ENCODE assay signal across 1 cellular context in the genomic region with DNA sequence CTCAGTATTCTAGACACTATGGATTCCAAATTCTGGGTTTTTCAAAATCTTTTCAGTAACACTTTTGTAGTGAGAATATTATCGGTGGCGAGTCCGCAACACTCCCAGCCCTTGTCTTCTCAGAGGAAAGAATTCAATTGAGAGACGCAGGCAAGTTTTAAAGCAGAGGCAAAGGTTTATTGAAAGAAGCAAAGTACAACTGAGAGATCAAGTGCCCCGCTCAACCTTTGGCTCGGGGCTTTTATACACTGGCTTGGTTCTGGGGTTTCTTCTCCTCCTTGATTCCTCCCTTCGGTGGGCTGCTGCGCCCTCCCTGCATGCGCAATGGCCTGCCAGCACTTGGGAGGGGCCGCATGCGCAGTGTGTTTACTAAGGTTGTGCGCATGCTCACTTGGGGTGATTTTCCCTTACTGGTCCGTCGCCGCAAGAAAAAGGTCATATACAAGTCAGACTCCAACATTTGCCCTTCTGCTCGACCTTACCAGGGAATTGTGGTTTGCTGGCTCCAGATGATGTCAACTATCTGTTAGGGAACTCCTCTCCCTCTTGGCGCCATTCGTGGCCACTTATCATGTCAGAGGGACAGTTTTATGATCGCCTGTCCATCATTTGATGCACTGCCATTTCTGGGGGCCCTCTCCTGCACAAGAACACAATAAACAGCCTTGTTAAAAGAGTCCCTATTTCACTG.
TF ChIP-seq lines count a peak whose summit lies in the region.

No MANE protein-coding gene starts in this region.

TF ChIP-seq in HepG2, 621 proteins besides CTCF, POLR2A, EP300 and RAD21 (continued from another document and continues in another):
- TF ChIP-seq, protein P1, sequence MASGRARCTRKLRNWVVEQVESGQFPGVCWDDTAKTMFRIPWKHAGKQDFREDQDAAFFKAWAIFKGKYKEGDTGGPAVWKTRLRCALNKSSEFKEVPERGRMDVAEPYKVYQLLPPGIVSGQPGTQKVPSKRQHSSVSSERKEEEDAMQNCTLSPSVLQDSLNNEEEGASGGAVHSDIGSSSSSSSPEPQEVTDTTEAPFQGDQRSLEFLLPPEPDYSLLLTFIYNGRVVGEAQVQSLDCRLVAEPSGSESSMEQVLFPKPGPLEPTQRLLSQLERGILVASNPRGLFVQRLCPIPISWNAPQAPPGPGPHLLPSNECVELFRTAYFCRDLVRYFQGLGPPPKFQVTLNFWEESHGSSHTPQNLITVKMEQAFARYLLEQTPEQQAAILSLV (CRISPR knock-in tag; IDR thresholded peaks at IDR 0.05; ENCODE audit: borderline replicate concordance), result peak; percentile 67
- TF ChIP-seq HMG20B (CRISPR knock-in tag; conservative IDR thresholded peaks at IDR 0.05), result peak; percentile 48; the same call in 1 of the 2 replicates
- TF ChIP-seq ZBTB7B (CRISPR knock-in tag; IDR thresholded peaks at IDR 0.05), result peak; percentile 95
- peak; percentile 69; the same call in 1 of the 2 replicates for TF ChIP-seq ZNF253 (CRISPR knock-in tag; IDR thresholded peaks at IDR 0.05; ENCODE audit: borderline replicate concordance)
- TF ChIP-seq PRMT3 (CRISPR knock-in tag; IDR thresholded peaks at IDR 0.05; ENCODE audit: borderline replicate concordance, low read depth), result no peak
- TF ChIP-seq, protein P2, sequence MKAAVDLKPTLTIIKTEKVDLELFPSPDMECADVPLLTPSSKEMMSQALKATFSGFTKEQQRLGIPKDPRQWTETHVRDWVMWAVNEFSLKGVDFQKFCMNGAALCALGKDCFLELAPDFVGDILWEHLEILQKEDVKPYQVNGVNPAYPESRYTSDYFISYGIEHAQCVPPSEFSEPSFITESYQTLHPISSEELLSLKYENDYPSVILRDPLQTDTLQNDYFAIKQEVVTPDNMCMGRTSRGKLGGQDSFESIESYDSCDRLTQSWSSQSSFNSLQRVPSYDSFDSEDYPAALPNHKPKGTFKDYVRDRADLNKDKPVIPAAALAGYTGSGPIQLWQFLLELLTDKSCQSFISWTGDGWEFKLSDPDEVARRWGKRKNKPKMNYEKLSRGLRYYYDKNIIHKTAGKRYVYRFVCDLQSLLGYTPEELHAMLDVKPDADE (CRISPR knock-in tag; IDR thresholded peaks at IDR 0.05), result no peak
- TF ChIP-seq, protein P3, sequence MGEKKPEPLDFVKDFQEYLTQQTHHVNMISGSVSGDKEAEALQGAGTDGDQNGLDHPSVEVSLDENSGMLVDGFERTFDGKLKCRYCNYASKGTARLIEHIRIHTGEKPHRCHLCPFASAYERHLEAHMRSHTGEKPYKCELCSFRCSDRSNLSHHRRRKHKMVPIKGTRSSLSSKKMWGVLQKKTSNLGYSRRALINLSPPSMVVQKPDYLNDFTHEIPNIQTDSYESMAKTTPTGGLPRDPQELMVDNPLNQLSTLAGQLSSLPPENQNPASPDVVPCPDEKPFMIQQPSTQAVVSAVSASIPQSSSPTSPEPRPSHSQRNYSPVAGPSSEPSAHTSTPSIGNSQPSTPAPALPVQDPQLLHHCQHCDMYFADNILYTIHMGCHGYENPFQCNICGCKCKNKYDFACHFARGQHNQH (CRISPR knock-in tag; IDR thresholded peaks at IDR 0.05), result 0 out of 2 replicates have a peak, but pooled peaks have one; percentile 52
- 0 out of 2 replicates have a peak, but pooled peaks have one; percentile 44 for TF ChIP-seq FOXJ3 (CRISPR knock-in tag; IDR thresholded peaks at IDR 0.05; ENCODE audit: borderline replicate concordance)
- TF ChIP-seq ZBTB1 (CRISPR knock-in tag; IDR thresholded peaks at IDR 0.05; ENCODE audit: borderline replicate concordance), result no peak
- peak; percentile 85 for TF ChIP-seq ESRRA (CRISPR knock-in tag; IDR thresholded peaks at IDR 0.05; ENCODE audit: low read depth)
- TF ChIP-seq, protein P4, sequence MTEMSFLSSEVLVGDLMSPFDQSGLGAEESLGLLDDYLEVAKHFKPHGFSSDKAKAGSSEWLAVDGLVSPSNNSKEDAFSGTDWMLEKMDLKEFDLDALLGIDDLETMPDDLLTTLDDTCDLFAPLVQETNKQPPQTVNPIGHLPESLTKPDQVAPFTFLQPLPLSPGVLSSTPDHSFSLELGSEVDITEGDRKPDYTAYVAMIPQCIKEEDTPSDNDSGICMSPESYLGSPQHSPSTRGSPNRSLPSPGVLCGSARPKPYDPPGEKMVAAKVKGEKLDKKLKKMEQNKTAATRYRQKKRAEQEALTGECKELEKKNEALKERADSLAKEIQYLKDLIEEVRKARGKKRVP (CRISPR knock-in tag; IDR thresholded peaks at IDR 0.05), result peak in 1 of 2 experiments; percentile 68; a peak in 2 of 4 replicates
- TF ChIP-seq, protein P5, sequence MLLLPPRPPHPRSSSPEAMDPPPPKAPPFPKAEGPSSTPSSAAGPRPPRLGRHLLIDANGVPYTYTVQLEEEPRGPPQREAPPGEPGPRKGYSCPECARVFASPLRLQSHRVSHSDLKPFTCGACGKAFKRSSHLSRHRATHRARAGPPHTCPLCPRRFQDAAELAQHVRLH (CRISPR knock-in tag; IDR thresholded peaks at IDR 0.05; ENCODE audit: borderline replicate concordance, low read depth), result peak; percentile 90; the same call in 1 of the 2 replicates
- TF ChIP-seq ZFP1 (CRISPR knock-in tag; IDR thresholded peaks at IDR 0.05), result 0 out of 2 replicates have a peak, but pooled peaks have one; percentile 48
- TF ChIP-seq, protein P6, sequence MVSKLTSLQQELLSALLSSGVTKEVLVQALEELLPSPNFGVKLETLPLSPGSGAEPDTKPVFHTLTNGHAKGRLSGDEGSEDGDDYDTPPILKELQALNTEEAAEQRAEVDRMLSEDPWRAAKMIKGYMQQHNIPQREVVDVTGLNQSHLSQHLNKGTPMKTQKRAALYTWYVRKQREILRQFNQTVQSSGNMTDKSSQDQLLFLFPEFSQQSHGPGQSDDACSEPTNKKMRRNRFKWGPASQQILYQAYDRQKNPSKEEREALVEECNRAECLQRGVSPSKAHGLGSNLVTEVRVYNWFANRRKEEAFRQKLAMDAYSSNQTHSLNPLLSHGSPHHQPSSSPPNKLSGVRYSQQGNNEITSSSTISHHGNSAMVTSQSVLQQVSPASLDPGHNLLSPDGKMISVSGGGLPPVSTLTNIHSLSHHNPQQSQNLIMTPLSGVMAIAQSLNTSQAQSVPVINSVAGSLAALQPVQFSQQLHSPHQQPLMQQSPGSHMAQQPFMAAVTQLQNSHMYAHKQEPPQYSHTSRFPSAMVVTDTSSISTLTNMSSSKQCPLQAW (CRISPR knock-in tag; IDR thresholded peaks at IDR 0.05), result peak; percentile 62
- TF ChIP-seq NAIF1 (CRISPR knock-in tag; IDR thresholded peaks at IDR 0.05; ENCODE audit: borderline replicate concordance), result no peak
- TF ChIP-seq RARA (CRISPR knock-in tag; IDR thresholded peaks at IDR 0.05), result peak; percentile 85
- peak; percentile 87; the same call in 1 of the 2 replicates for TF ChIP-seq GLI4 (CRISPR knock-in tag; IDR thresholded peaks at IDR 0.05; ENCODE audit: borderline replicate concordance)
- TF ChIP-seq HCFC1 (IDR thresholded peaks at IDR 0.05; ENCODE audit: low read depth, low read length), result peak; percentile 12; the same call in 1 of the 2 replicates
- TF ChIP-seq, protein P7, sequence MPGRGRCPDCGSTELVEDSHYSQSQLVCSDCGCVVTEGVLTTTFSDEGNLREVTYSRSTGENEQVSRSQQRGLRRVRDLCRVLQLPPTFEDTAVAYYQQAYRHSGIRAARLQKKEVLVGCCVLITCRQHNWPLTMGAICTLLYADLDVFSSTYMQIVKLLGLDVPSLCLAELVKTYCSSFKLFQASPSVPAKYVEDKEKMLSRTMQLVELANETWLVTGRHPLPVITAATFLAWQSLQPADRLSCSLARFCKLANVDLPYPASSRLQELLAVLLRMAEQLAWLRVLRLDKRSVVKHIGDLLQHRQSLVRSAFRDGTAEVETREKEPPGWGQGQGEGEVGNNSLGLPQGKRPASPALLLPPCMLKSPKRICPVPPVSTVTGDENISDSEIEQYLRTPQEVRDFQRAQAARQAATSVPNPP (CRISPR knock-in tag; IDR thresholded peaks at IDR 0.05), result peak; percentile 54; the same call in 1 of the 2 replicates
- TF ChIP-seq, protein P8, sequence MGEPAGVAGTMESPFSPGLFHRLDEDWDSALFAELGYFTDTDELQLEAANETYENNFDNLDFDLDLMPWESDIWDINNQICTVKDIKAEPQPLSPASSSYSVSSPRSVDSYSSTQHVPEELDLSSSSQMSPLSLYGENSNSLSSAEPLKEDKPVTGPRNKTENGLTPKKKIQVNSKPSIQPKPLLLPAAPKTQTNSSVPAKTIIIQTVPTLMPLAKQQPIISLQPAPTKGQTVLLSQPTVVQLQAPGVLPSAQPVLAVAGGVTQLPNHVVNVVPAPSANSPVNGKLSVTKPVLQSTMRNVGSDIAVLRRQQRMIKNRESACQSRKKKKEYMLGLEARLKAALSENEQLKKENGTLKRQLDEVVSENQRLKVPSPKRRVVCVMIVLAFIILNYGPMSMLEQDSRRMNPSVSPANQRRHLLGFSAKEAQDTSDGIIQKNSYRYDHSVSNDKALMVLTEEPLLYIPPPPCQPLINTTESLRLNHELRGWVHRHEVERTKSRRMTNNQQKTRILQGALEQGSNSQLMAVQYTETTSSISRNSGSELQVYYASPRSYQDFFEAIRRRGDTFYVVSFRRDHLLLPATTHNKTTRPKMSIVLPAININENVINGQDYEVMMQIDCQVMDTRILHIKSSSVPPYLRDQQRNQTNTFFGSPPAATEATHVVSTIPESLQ (CRISPR knock-in tag; conservative IDR thresholded peaks at IDR 0.05), result 0 out of 2 replicates have a peak, but pooled peaks have one; percentile 51
- peak; percentile 62 for TF ChIP-seq GABPB1 (CRISPR knock-in tag; IDR thresholded peaks at IDR 0.05)
- peak; percentile 78; the same call in 1 of the 2 replicates for TF ChIP-seq FOXK1 (CRISPR knock-in tag; IDR thresholded peaks at IDR 0.05; ENCODE audit: borderline replicate concordance, low read depth)
- TF ChIP-seq HNF4G (IDR thresholded peaks at IDR 0.05; ENCODE audit: borderline replicate concordance, low read depth, low read length), result 0 out of 2 replicates have a peak, but pooled peaks have one; percentile 30
- TF ChIP-seq HNF4G (CRISPR knock-in tag; IDR thresholded peaks at IDR 0.05; ENCODE audit: borderline replicate concordance, low read depth), result no peak
- TF ChIP-seq KDM2A (CRISPR knock-in tag; IDR thresholded peaks at IDR 0.05; ENCODE audit: borderline replicate concordance, low read depth), result peak; percentile 58; the same call in 1 of the 2 replicates
- TF ChIP-seq, protein P9, sequence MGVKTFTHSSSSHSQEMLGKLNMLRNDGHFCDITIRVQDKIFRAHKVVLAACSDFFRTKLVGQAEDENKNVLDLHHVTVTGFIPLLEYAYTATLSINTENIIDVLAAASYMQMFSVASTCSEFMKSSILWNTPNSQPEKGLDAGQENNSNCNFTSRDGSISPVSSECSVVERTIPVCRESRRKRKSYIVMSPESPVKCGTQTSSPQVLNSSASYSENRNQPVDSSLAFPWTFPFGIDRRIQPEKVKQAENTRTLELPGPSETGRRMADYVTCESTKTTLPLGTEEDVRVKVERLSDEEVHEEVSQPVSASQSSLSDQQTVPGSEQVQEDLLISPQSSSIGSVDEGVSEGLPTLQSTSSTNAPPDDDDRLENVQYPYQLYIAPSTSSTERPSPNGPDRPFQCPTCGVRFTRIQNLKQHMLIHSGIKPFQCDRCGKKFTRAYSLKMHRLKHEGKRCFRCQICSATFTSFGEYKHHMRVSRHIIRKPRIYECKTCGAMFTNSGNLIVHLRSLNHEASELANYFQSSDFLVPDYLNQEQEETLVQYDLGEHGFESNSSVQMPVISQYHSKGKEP (CRISPR knock-in tag; IDR thresholded peaks at IDR 0.05), result 0 out of 2 replicates have a peak, but pooled peaks have one; percentile 75
- TF ChIP-seq, protein P10, sequence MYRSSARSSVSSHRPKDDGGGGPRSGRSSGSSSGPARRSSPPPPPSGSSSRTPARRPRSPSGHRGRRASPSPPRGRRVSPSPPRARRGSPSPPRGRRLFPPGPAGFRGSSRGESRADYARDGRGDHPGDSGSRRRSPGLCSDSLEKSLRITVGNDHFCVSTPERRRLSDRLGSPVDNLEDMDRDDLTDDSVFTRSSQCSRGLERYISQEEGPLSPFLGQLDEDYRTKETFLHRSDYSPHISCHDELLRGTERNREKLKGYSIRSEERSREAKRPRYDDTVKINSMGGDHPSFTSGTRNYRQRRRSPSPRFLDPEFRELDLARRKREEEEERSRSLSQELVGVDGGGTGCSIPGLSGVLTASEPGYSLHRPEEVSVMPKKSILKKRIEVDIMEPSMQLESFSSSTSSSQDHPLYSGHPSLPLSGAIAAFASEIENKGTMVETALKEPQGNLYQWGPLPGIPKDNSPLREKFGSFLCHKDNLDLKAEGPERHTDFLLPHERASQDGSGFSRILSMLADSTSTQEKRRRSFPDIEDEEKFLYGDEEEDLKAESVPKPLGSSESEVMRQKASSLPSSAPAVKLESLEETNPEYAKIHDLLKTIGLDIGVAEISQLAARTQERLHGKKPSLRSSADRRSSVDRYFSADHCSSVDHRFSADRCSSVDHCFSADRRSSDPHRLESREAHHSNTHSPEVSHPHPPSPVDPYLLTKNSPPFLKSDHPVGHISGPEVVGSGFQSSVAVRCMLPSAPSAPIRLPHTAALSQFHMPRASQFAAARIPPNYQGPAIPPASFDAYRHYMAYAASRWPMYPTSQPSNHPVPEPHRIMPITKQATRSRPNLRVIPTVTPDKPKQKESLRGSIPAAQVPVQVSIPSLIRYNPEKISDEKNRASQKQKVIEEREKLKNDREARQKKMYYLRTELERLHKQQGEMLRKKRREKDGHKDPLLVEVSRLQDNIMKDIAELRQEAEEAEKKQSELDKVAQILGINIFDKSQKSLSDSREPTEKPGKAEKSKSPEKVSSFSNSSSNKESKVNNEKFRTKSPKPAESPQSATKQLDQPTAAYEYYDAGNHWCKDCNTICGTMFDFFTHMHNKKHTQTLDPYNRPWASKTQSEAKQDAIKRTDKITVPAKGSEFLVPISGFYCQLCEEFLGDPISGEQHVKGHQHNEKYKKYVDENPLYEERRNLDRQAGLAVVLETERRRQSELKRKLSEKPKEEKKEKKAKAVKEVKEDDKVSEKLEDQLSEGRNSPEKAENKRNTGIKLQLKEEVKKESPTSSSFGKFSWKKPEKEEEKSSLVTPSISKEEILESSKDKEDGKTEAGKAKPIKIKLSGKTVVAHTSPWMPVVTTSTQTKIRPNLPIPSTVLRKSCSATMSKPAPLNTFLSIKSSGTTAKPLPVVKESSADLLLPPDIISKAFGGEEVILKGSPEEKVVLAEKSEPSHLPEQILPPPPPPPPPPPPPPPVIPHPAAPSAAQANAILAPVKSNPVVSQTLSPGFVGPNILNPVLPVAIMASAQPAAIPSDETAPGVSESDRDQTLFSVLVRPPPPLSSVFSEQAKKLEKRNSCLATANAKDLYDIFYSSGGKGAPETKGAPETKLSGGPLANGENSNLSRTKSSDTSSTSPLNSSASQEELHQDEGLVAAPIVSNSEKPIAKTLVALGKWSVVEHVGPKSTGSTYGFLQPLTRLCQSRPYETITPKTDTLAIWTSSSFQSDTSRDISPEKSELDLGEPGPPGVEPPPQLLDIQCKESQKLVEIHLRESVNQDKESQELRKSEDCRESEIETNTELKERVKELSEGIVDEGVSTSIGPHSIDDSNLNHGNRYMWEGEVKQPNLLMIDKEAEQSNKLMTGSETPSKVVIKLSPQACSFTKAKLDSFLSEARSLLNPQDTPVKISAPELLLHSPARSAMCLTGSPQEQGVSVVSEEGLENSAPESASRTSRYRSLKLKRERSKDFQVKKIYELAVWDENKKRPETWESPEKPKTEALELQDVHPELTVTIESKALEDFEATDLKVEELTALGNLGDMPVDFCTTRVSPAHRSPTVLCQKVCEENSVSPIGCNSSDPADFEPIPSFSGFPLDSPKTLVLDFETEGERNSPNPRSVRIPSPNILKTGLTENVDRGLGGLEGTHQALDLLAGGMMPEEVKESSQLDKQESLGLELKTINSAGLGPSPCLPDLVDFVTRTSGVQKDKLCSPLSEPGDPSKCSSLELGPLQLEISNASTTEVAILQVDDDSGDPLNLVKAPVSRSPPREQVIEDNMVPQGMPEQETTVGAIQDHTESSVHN (CRISPR knock-in tag; IDR thresholded peaks at IDR 0.05), result 0 out of 2 replicates have a peak, but pooled peaks have one; percentile 28
- TF ChIP-seq EHMT2 (IDR thresholded peaks at IDR 0.05; ENCODE audit: borderline replicate concordance, low read depth, low read length), result no peak
- TF ChIP-seq, protein P11, sequence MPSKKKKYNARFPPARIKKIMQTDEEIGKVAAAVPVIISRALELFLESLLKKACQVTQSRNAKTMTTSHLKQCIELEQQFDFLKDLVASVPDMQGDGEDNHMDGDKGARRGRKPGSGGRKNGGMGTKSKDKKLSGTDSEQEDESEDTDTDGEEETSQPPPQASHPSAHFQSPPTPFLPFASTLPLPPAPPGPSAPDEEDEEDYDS (CRISPR knock-in tag; IDR thresholded peaks at IDR 0.05), result peak; percentile 83
- peak; percentile 71 for TF ChIP-seq SP5 (CRISPR knock-in tag; IDR thresholded peaks at IDR 0.05; ENCODE audit: borderline replicate concordance, low read depth)
